ENCODE assay signal across 1 cellular context in the genomic region with DNA sequence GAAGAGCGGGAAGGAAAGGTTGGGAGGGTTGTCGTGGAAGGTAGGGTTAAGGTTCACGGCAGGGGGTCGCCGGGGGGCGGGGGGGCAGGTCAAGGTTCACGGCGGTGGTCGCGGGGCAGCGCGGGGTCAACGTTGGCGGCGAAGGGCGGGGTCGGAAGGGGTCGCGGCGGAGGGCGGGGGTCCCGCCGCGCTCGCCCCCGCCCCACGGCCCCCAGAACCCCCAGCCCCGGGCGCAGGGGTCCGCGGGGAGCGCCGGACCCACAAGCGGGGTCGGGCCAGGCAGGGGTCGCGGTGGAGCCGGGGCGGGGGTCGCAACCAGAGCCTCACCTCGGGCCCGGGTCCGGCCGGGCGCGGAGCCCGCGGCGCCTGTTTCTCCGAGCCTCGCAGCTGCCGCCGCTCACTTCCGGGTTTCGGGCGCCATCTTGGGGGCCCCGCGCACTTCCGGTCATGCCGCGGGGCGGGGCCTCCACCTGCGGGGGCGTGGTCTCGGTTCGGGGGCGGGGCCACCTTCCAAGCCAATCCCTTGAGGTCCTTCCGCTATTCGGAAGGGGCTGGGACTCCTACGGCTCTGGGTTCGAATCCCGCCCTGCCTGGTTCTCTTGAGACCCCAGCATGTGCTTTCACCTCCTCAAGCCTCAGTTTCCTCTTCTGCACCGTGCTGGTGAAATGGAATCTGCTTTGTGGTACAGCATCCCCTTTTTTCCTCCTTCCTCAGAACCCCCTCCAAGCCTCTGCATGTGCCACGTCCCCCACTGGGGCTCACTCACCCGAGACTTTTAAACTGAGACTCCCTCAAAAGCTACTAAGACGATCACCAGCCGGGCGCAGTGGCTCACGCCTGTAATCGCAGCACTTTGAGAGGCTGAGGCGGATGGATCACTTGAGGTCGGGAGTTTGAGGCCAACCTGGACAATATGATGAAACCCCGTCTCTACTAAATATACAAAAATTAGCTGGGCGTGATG.
TF ChIP-seq lines count a peak whose summit lies in the region.

A gene with protein sequence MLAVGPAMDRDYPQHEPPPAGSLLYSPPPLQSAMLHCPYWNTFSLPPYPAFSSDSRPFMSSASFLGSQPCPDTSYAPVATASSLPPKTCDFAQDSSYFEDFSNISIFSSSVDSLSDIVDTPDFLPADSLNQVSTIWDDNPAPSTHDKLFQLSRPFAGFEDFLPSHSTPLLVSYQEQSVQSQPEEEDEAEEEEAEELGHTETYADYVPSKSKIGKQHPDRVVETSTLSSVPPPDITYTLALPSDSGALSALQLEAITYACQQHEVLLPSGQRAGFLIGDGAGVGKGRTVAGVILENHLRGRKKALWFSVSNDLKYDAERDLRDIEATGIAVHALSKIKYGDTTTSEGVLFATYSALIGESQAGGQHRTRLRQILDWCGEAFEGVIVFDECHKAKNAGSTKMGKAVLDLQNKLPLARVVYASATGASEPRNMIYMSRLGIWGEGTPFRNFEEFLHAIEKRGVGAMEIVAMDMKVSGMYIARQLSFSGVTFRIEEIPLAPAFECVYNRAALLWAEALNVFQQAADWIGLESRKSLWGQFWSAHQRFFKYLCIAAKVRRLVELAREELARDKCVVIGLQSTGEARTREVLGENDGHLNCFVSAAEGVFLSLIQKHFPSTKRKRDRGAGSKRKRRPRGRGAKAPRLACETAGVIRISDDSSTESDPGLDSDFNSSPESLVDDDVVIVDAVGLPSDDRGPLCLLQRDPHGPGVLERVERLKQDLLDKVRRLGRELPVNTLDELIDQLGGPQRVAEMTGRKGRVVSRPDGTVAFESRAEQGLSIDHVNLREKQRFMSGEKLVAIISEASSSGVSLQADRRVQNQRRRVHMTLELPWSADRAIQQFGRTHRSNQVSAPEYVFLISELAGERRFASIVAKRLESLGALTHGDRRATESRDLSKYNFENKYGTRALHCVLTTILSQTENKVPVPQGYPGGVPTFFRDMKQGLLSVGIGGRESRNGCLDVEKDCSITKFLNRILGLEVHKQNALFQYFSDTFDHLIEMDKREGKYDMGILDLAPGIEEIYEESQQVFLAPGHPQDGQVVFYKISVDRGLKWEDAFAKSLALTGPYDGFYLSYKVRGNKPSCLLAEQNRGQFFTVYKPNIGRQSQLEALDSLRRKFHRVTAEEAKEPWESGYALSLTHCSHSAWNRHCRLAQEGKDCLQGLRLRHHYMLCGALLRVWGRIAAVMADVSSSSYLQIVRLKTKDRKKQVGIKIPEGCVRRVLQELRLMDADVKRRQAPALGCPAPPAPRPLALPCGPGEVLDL (N-terminal part only) (minus strand): TSS at position 424 of the 965 bp plus-strand sequence. CDS start 19,992 bp downstream, outside the sequence.

TF ChIP-seq in GM12878, 131 proteins besides CTCF, POLR2A, EP300 and RAD21 (continued from another document and continues in another):
- TF ChIP-seq NR2C2 (IDR thresholded peaks at IDR 0.05; ENCODE audit: borderline replicate concordance, control insufficient read depth, insufficient read length, low read depth) = no peak
- TF ChIP-seq, protein P1, sequence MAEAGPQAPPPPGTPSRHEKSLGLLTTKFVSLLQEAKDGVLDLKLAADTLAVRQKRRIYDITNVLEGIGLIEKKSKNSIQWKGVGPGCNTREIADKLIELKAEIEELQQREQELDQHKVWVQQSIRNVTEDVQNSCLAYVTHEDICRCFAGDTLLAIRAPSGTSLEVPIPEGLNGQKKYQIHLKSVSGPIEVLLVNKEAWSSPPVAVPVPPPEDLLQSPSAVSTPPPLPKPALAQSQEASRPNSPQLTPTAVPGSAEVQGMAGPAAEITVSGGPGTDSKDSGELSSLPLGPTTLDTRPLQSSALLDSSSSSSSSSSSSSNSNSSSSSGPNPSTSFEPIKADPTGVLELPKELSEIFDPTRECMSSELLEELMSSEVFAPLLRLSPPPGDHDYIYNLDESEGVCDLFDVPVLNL (IDR thresholded peaks at IDR 0.05; ENCODE audit: low read depth, low read length) = no peak
- TF ChIP-seq, protein P2, sequence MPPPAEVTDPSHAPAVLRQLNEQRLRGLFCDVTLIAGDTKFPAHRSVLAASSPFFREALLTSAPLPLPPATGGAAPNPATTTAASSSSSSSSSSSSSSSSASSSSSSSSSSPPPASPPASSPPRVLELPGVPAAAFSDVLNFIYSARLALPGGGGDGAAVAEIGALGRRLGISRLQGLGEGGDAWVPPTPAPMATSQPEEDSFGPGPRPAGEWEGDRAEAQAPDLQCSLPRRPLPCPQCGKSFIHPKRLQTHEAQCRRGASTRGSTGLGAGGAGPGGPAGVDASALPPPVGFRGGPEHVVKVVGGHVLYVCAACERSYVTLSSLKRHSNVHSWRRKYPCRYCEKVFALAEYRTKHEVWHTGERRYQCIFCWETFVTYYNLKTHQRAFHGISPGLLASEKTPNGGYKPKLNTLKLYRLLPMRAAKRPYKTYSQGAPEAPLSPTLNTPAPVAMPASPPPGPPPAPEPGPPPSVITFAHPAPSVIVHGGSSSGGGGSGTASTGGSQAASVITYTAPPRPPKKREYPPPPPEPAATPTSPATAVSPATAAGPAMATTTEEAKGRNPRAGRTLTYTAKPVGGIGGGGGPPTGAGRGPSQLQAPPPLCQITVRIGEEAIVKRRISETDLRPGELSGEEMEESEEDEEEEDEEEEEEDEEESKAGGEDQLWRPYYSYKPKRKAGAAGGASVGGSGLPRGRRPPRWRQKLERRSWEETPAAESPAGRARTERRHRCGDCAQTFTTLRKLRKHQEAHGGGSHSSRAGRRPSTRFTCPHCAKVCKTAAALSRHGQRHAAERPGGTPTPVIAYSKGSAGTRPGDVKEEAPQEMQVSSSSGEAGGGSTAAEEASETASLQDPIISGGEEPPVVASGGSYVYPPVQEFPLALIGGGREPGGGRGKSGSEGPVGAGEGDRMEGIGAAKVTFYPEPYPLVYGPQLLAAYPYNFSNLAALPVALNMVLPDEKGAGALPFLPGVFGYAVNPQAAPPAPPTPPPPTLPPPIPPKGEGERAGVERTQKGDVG (CRISPR knock-in tag; IDR thresholded peaks at IDR 0.05) = no peak
- peak; percentile 30; the same call in 1 of the 2 replicates for TF ChIP-seq ZBED1 (IDR thresholded peaks at IDR 0.05; ENCODE audit: borderline replicate concordance)
- TF ChIP-seq YY1 (IDR thresholded peaks at IDR 0.05; ENCODE audit: low read depth, low read length) = peak; percentile 99
- no peak for TF ChIP-seq MYC (IDR thresholded peaks at IDR 0.05; ENCODE audit: insufficient read depth, insufficient read length, insufficient replicate concordance, low read length, severe bottlenecking)
- TF ChIP-seq, protein P3, sequence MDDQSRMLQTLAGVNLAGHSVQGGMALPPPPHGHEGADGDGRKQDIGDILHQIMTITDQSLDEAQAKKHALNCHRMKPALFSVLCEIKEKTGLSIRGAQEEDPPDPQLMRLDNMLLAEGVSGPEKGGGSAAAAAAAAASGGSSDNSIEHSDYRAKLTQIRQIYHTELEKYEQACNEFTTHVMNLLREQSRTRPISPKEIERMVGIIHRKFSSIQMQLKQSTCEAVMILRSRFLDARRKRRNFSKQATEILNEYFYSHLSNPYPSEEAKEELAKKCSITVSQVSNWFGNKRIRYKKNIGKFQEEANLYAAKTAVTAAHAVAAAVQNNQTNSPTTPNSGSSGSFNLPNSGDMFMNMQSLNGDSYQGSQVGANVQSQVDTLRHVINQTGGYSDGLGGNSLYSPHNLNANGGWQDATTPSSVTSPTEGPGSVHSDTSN (IDR thresholded peaks at IDR 0.05; ENCODE audit: insufficient replicate concordance, low read depth, low read length) = no peak
- TF ChIP-seq, protein P4, sequence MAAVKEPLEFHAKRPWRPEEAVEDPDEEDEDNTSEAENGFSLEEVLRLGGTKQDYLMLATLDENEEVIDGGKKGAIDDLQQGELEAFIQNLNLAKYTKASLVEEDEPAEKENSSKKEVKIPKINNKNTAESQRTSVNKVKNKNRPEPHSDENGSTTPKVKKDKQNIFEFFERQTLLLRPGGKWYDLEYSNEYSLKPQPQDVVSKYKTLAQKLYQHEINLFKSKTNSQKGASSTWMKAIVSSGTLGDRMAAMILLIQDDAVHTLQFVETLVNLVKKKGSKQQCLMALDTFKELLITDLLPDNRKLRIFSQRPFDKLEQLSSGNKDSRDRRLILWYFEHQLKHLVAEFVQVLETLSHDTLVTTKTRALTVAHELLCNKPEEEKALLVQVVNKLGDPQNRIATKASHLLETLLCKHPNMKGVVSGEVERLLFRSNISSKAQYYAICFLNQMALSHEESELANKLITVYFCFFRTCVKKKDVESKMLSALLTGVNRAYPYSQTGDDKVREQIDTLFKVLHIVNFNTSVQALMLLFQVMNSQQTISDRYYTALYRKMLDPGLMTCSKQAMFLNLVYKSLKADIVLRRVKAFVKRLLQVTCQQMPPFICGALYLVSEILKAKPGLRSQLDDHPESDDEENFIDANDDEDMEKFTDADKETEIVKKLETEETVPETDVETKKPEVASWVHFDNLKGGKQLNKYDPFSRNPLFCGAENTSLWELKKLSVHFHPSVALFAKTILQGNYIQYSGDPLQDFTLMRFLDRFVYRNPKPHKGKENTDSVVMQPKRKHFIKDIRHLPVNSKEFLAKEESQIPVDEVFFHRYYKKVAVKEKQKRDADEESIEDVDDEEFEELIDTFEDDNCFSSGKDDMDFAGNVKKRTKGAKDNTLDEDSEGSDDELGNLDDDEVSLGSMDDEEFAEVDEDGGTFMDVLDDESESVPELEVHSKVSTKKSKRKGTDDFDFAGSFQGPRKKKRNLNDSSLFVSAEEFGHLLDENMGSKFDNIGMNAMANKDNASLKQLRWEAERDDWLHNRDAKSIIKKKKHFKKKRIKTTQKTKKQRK (IDR thresholded peaks at IDR 0.05; ENCODE audit: low read depth, low read length) = no peak
- TF ChIP-seq NBN (IDR thresholded peaks at IDR 0.05) = 0 out of 2 replicates have a peak, but pooled peaks have one; percentile 52
- no peak for TF ChIP-seq EZH2 (IDR thresholded peaks at IDR 0.05; ENCODE audit: borderline replicate concordance, control insufficient read depth, low read depth, low read length)
- no peak for TF ChIP-seq MYB (IDR thresholded peaks at IDR 0.05; ENCODE audit: borderline replicate concordance, low read depth, low read length)
- no peak; the same call in 1 of the 2 replicates for TF ChIP-seq GABPA (IDR thresholded peaks at IDR 0.05; ENCODE audit: low read depth)
- no peak for TF ChIP-seq CEBPB (IDR thresholded peaks at IDR 0.05; ENCODE audit: borderline replicate concordance in 1 of 2, low read depth in 2 of 2, low read length in 2 of 2)
- TF ChIP-seq, protein P5, sequence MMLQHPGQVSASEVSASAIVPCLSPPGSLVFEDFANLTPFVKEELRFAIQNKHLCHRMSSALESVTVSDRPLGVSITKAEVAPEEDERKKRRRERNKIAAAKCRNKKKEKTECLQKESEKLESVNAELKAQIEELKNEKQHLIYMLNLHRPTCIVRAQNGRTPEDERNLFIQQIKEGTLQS (IDR thresholded peaks at IDR 0.05; ENCODE audit: borderline replicate concordance, extremely low read depth, low read depth, low read length) = no peak
- TF ChIP-seq CBX5 (IDR thresholded peaks at IDR 0.05; ENCODE audit: low read depth) = no peak
- TF ChIP-seq NR2F1 (conservative IDR thresholded peaks at IDR 0.05) = no peak
- TF ChIP-seq, protein P6, sequence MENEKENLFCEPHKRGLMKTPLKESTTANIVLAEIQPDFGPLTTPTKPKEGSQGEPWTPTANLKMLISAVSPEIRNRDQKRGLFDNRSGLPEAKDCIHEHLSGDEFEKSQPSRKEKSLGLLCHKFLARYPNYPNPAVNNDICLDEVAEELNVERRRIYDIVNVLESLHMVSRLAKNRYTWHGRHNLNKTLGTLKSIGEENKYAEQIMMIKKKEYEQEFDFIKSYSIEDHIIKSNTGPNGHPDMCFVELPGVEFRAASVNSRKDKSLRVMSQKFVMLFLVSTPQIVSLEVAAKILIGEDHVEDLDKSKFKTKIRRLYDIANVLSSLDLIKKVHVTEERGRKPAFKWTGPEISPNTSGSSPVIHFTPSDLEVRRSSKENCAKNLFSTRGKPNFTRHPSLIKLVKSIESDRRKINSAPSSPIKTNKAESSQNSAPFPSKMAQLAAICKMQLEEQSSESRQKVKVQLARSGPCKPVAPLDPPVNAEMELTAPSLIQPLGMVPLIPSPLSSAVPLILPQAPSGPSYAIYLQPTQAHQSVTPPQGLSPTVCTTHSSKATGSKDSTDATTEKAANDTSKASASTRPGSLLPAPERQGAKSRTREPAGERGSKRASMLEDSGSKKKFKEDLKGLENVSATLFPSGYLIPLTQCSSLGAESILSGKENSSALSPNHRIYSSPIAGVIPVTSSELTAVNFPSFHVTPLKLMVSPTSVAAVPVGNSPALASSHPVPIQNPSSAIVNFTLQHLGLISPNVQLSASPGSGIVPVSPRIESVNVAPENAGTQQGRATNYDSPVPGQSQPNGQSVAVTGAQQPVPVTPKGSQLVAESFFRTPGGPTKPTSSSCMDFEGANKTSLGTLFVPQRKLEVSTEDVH (IDR thresholded peaks at IDR 0.05; ENCODE audit: low read depth, partially characterized antibody) = no peak
- TF ChIP-seq, protein P7, sequence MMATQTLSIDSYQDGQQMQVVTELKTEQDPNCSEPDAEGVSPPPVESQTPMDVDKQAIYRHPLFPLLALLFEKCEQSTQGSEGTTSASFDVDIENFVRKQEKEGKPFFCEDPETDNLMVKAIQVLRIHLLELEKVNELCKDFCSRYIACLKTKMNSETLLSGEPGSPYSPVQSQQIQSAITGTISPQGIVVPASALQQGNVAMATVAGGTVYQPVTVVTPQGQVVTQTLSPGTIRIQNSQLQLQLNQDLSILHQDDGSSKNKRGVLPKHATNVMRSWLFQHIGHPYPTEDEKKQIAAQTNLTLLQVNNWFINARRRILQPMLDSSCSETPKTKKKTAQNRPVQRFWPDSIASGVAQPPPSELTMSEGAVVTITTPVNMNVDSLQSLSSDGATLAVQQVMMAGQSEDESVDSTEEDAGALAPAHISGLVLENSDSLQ (IDR thresholded peaks at IDR 0.05) = no peak
- peak; percentile 28; the same call in 1 of the 2 replicates for TF ChIP-seq RAD51 (IDR thresholded peaks at IDR 0.05)
- TF ChIP-seq STAT3 (IDR thresholded peaks at IDR 0.05; ENCODE audit: low read depth, low read length) = no peak
- no peak for TF ChIP-seq SMC3 (IDR thresholded peaks at IDR 0.05; ENCODE audit: borderline replicate concordance, low read length)
- no peak for TF ChIP-seq NFYA (IDR thresholded peaks at IDR 0.05; ENCODE audit: borderline replicate concordance, low read depth, low read length)
- TF ChIP-seq, protein P8, sequence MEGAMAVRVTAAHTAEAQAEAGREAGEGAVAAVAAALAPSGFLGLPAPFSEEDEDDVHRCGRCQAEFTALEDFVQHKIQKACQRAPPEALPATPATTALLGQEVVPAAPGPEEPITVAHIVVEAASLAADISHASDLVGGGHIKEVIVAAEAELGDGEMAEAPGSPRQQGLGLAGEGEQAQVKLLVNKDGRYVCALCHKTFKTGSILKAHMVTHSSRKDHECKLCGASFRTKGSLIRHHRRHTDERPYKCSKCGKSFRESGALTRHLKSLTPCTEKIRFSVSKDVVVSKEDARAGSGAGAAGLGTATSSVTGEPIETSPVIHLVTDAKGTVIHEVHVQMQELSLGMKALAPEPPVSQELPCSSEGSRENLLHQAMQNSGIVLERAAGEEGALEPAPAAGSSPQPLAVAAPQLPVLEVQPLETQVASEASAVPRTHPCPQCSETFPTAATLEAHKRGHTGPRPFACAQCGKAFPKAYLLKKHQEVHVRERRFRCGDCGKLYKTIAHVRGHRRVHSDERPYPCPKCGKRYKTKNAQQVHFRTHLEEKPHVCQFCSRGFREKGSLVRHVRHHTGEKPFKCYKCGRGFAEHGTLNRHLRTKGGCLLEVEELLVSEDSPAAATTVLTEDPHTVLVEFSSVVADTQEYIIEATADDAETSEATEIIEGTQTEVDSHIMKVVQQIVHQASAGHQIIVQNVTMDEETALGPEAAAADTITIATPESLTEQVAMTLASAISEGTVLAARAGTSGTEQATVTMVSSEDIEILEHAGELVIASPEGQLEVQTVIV (IDR thresholded peaks at IDR 0.05; ENCODE audit: borderline replicate concordance, partially characterized antibody) = peak; percentile 85
- no peak for TF ChIP-seq HDAC2 (IDR thresholded peaks at IDR 0.05)
- no peak for TF ChIP-seq RCOR1 (conservative IDR thresholded peaks at IDR 0.05; ENCODE audit: low read depth, low read length)
- TF ChIP-seq RUNX3 (IDR thresholded peaks at IDR 0.05; ENCODE audit: low read length) = no peak
- no peak for TF ChIP-seq ZNF622 (IDR thresholded peaks at IDR 0.05)
- TF ChIP-seq SUPT20H (IDR thresholded peaks at IDR 0.05; ENCODE audit: borderline replicate concordance, control insufficient read depth, low read depth, low read length) = no peak
- no peak for TF ChIP-seq CHD4 (IDR thresholded peaks at IDR 0.05)
- TF ChIP-seq POU2F2 (IDR thresholded peaks at IDR 0.05; ENCODE audit: borderline replicate concordance, low read depth, low read length) = peak; percentile 81; the same call in 2 of the 3 replicates
